In genomic region chr20:36825374-36826104, GRCh38 we compare ENCODE assay signal across 17 cellular contexts. TPM values are rescaled to one million over a fixed set of nuclear protein-coding genes. Genes with fewer than 3 reads are reported as not detected.
DNase-seq lines count a peak whose midpoint lies in the region; ATAC-seq and TF ChIP-seq lines count a peak whose summit lies in the region.
"Had no signal": no experiment of that assay in that cellular context is flagged by ENCODE, and none has a peak within 500 bp of the region (broad histone marks: within the 10 kb centered on the region; RNA-seq: fewer than 3 reads in every experiment).

No MANE protein-coding gene starts in this region.

- no peak overlapping the region for H4K91ac ChIP-seq in neuronal stem cell (ENCODE audit: low read depth, low read length, poor library complexity)

- WGBS in neuronal stem cell (ENCODE audit: extremely low coverage in 2 of 2, insufficient read length in 2 of 2, insufficient replicate concordance in 1 of 2), 2 donors = no CpG with 5 or more reads among the region's 17 CpGs
- WGBS in hepatocyte (ENCODE audit: low lambda C conversion rate, missing lambda C conversion rate) = 83% methylated on average over 17 of the region's 17 CpGs

- in situ Hi-C loops in G401 (cut with HindIII; ENCODE audit: low sequenced_read_pairs) = no loop called here

- H3K36me3 Mint-ChIP-seq in stimulated activated naive B cell treated with anti-CD40 and anti-IgM and Interleukin-4, amounts not matched to agents 10 μg/mL and 1 μg/mL and 100 μg/mL, for 72 hours = peaks cover 40 to 46% of the 10 kb centered on the region in 2 donors
- H3K36me3 Mint-ChIP-seq: immature natural killer cell, T-cell had no signal

- peaks cover 14 to 21% of the 10 kb centered on the region in 2 donors for H3K4me1 Mint-ChIP-seq in stimulated activated naive B cell treated with anti-CD40 and anti-IgM and Interleukin-4, amounts not matched to agents 10 μg/mL and 1 μg/mL and 100 μg/mL, for 72 hours
- H3K4me1 Mint-ChIP-seq: immature natural killer cell had no signal

- no peak overlapping the region for H2BK5ac ChIP-seq in neuronal stem cell (ENCODE audit: low read length)

- H3K4me3 Mint-ChIP-seq in stimulated activated naive B cell treated with anti-CD40 and anti-IgM and Interleukin-4, amounts not matched to agents 10 μg/mL and 1 μg/mL and 100 μg/mL, for 72 hours = no peak overlapping the region
- H3K4me3 Mint-ChIP-seq: activated T-cell treated with anti-CD3 and anti-CD28 coated beads, Interleukin-2, amount 50 U/mL, for 24 hours; HFFc6; immature natural killer cell; stimulated activated naive CD8-positive, alpha-beta T cell treated with anti-CD3 and anti-CD28 coated beads, Interleukin-15, amount 100 ng/mL, for 72 hours; T-cell had no signal

- DNase-seq in G401 (ENCODE audit: low spot score) (peak; percentile 65), NCI-H2081 treated with DMSO at 0.1 percent for 48 hours (lab: John Stamatoyannopoulos, UW) (peak; percentile 31), neuronal stem cell (ENCODE audit: low spot score) (no peak), hepatocyte (ENCODE audit: low spot score) (no peak)
- no peak for DNase-seq in stimulated activated naive B cell treated with anti-CD40 and anti-IgM and Interleukin-4, amounts not matched to agents 10 μg/mL and 1 μg/mL and 100 μg/mL, for 72 hours
- DNase-seq: activated T-cell treated with anti-CD3 and anti-CD28 coated beads, Interleukin-2, amount 50 U/mL, for 24 hours; aorta; HFFc6; immature natural killer cell; stimulated activated naive CD8-positive, alpha-beta T cell treated with anti-CD3 and anti-CD28 coated beads, Interleukin-15, amount 100 ng/mL, for 72 hours; T-cell had no signal

- H3K79me2 ChIP-seq in hepatocyte = no peaks in the 10 kb centered on the region

- H3K27me3 ChIP-seq in neuronal stem cell (ENCODE audit: control insufficient read depth in 3 of 3, insufficient read depth in 3 of 3, low read depth in 1 of 3, low read length in 3 of 3) (no peaks in the 10 kb centered on the region), hepatocyte (no peaks in the 10 kb centered on the region)
- H3K27me3 ChIP-seq: right atrium auricular region had no signal

- H3K4me2 ChIP-seq in neuronal stem cell (ENCODE audit: insufficient read depth, low read length, poor library complexity, severe bottlenecking) (no peak overlapping the region), hepatocyte (no peak overlapping the region)

- H2BK15ac ChIP-seq in neuronal stem cell (ENCODE audit: low read length) = no peak overlapping the region

- H3K14ac ChIP-seq in neuronal stem cell (ENCODE audit: low read length) = peak overlapping the region; percentile 31

- H2AFZ ChIP-seq in neuronal stem cell (ENCODE audit: low read length) = no peak overlapping the region
- no peak overlapping the region for H2AFZ ChIP-seq in hepatocyte

- peaks cover 8% of the 10 kb centered on the region for H3K79me1 ChIP-seq in neuronal stem cell (ENCODE audit: low read depth, low read length)

- peaks cover 34 to 83% of the 10 kb centered on the region in 2 donors for H3K36me3 ChIP-seq in neuronal stem cell (replicated peaks in 1 of 2; ENCODE audit: control insufficient read depth in 2 of 2, insufficient read depth in 2 of 2, low read length in 2 of 2)
- H3K36me3 ChIP-seq in hepatocyte (replicated peaks; ENCODE audit: insufficient read depth, low read depth) = no peaks in the 10 kb centered on the region

- TF ChIP-seq CTCF in hepatocyte (IDR thresholded peaks at IDR 0.05; ENCODE audit: poor library complexity) = no peak

- H3K4ac ChIP-seq in neuronal stem cell (ENCODE audit: low read length) = no peak overlapping the region

- H3K27ac ChIP-seq in angular gyrus (ENCODE audit: low read depth, low read length) (peak overlapping the region; percentile 75), neuronal stem cell (replicated peaks; ENCODE audit: low read length) (no peak overlapping the region), hepatocyte (no peak overlapping the region)
- H3K27ac ChIP-seq: C4-2B, right atrium auricular region had no signal

- H3K4me3 ChIP-seq in neuronal stem cell (ENCODE audit: low read length in 2 of 2) (no peak overlapping the region), hepatocyte (no peak overlapping the region)
- H3K4me3 ChIP-seq: right atrium auricular region had no signal

- H3K23ac ChIP-seq in neuronal stem cell (ENCODE audit: low read depth, low read length, poor library complexity) = no peak overlapping the region

- H2AK5ac ChIP-seq in neuronal stem cell (ENCODE audit: low read depth, low read length) = no peak overlapping the region

- no peaks in the 10 kb centered on the region for H3K27me3 Mint-ChIP-seq in stimulated activated naive B cell treated with anti-CD40 and anti-IgM and Interleukin-4, amounts not matched to agents 10 μg/mL and 1 μg/mL and 100 μg/mL, for 72 hours
- H3K27me3 Mint-ChIP-seq: activated T-cell treated with anti-CD3 and anti-CD28 coated beads, Interleukin-2, amount 50 U/mL, for 24 hours; stimulated activated naive CD8-positive, alpha-beta T cell treated with anti-CD3 and anti-CD28 coated beads, Interleukin-15, amount 100 ng/mL, for 72 hours; T-cell had no signal

- no peak overlapping the region for H3K9ac ChIP-seq in neuronal stem cell (ENCODE audit: low read depth, low read length, poor library complexity)

- no peak overlapping the region for H4K8ac ChIP-seq in neuronal stem cell (ENCODE audit: low read depth, low read length)

- no peak overlapping the region for H2BK120ac ChIP-seq in neuronal stem cell (ENCODE audit: low read depth, low read length)

- ATAC-seq in stimulated activated naive B cell treated with anti-CD40 and anti-IgM and Interleukin-4, amounts not matched to agents 10 μg/mL and 1 μg/mL and 100 μg/mL, for 72 hours (replicated peaks) = no peak
- ATAC-seq in GM18498 (IDR thresholded peaks at IDR 0.05; ENCODE audit: unreplicated experiment) (no peak), HG02870 (IDR thresholded peaks at IDR 0.05; ENCODE audit: unreplicated experiment) (no peak)
- ATAC-seq: stimulated activated naive CD8-positive, alpha-beta T cell treated with anti-CD3 and anti-CD28 coated beads, Interleukin-15, amount 100 ng/mL, for 72 hours; T-cell had no signal

- H3K9me3 Mint-ChIP-seq in stimulated activated naive B cell treated with anti-CD40 and anti-IgM and Interleukin-4, amounts not matched to agents 10 μg/mL and 1 μg/mL and 100 μg/mL, for 72 hours = no peaks in the 10 kb centered on the region
- H3K9me3 Mint-ChIP-seq: activated T-cell treated with anti-CD3 and anti-CD28 coated beads, Interleukin-2, amount 50 U/mL, for 24 hours; HFFc6; immature natural killer cell; stimulated activated naive CD8-positive, alpha-beta T cell treated with anti-CD3 and anti-CD28 coated beads, Interleukin-15, amount 100 ng/mL, for 72 hours; T-cell had no signal

- H3K4me1 ChIP-seq in neuronal stem cell (ENCODE audit: control insufficient read depth in 2 of 2, insufficient read depth in 1 of 2, low read depth in 1 of 2, low read length in 2 of 2) (peaks cover 0 to 7% of the 10 kb centered on the region in 2 donors), hepatocyte (ENCODE audit: insufficient read depth) (no peaks in the 10 kb centered on the region)

- H3K9me3 ChIP-seq in neuronal stem cell (replicated peaks in 1 of 2; ENCODE audit: control insufficient read depth in 2 of 2, insufficient read depth in 1 of 2, low read depth in 1 of 2, low read length in 2 of 2) (no peaks in the 10 kb centered on the region), hepatocyte (ENCODE audit: low read depth) (no peaks in the 10 kb centered on the region)
- H3K9me3 ChIP-seq: right atrium auricular region had no signal

- no peaks in the 10 kb centered on the region for H3K9me2 ChIP-seq in hepatocyte (replicated peaks; ENCODE audit: insufficient read depth)

- H2BK12ac ChIP-seq in neuronal stem cell (ENCODE audit: low read length) = no peak overlapping the region

- no peaks in the 10 kb centered on the region for H4K20me1 ChIP-seq in hepatocyte (ENCODE audit: insufficient read depth, poor library complexity, severe bottlenecking)

- H3K18ac ChIP-seq in neuronal stem cell (ENCODE audit: low read length) = no peak overlapping the region

- no peak overlapping the region for H3K27ac Mint-ChIP-seq in stimulated activated naive B cell treated with anti-CD40 and anti-IgM and Interleukin-4, amounts not matched to agents 10 μg/mL and 1 μg/mL and 100 μg/mL, for 72 hours
- H3K27ac Mint-ChIP-seq: activated T-cell treated with anti-CD3 and anti-CD28 coated beads, Interleukin-2, amount 50 U/mL, for 24 hours; immature natural killer cell; T-cell had no signal

RNA-seq across cellular contexts. Expression of gene TLDC2, which starts 50.4 kb away (rescaled TPM):
- total RNA-seq in G401 (2014; rRNA removed; shearing (Covaris generic)) = 0.14 and 1.2 TPM in 2 replicates
- polyA plus RNA-seq in neuronal stem cell (2013, experiment 1 of 2) = 0.99 TPM
- 1.00 TPM for polyA plus RNA-seq in neuronal stem cell (2013, experiment 2 of 2)
- 1.6 and 2.9 TPM in 2 replicates for total RNA-seq in hepatocyte
- 0.68 and 1.2 TPM in 2 replicates for polyA plus RNA-seq in hepatocyte
- total RNA-seq: fibroblast of villous mesenchyme had no signal

RNA-seq across cellular contexts. Expression of gene DSN1, which starts 52.0 kb away (rescaled TPM):
- total RNA-seq in G401 (2014; rRNA removed; shearing (Covaris generic)) = 31.0 and 31.1 TPM in 2 replicates
- 22.4 TPM for polyA plus RNA-seq in neuronal stem cell (2013, experiment 1 of 2)
- polyA plus RNA-seq in neuronal stem cell (2013, experiment 2 of 2) = 23.0 TPM
- total RNA-seq in hepatocyte = 10.3 and 12.7 TPM in 2 replicates
- polyA plus RNA-seq in hepatocyte = 9.2 and 9.5 TPM in 2 replicates

Comparison
In these comparisons a context has a peak if more than half of its experiments do, and no peak if none do; other contexts are left out.
1. DNase-seq: peak in G401 (single experiment) and NCI-H2081 treated with DMSO at 0.1 percent for 48 hours (single experiment); none in neuronal stem cell (single experiment), hepatocyte (single experiment) and stimulated activated naive B cell treated with anti-CD40 and anti-IgM and Interleukin-4, amounts not matched to agents 10 μg/mL and 1 μg/mL and 100 μg/mL, for 72 hours (single experiment).